Comparison of ENCODE assay signal across 8 cellular contexts in the genomic region with DNA sequence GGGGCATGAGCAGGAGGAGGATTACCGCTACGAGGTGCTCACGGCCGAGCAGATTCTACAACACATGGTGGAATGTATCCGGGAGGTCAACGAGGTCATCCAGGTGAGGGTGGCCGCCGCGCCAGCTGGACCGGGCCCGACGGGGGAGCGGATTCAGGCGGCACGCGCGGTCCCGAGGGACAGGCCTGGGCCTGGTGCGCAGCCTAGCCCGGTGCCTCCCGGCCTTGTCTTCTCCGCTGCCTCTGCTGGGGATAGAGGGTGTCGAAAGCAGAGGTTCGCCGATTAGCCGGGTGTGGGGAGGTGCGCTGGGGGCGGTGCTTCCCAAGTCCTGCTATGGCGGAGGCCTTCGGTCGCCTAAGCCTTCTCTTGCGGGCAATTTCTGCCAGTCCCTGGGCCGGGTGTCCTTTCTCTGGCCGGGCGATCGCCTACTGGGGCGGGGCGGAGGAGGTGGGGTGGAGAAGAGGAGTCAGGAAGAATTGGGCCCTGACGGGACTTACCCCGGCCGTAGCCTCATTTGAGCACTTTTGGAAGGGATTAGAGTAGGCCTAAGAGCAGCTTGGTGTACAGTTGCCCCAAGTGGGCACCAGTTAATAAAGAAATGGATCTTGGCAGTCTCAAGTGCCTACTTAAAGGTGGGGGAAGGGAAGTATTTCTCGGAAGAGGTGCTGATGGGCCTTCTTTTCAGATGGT. TPM values are rescaled to one million over a fixed set of nuclear protein-coding genes. Genes with fewer than 3 reads are reported as not detected.
DNase-seq lines count a peak whose midpoint lies in the region; ATAC-seq and TF ChIP-seq lines count a peak whose summit lies in the region.

No MANE protein-coding gene starts in this region.

- intact Hi-C loops in activated CD8-positive, alpha-beta T cell treated with anti-CD3 and anti-CD28 coated beads for 36 hours (cut with micrococcal nuclease) = no loop called here

- POLR2A ChIA-PET in activated CD8-positive, alpha-beta T cell treated with anti-CD3 and anti-CD28 coated beads for 36 hours (lab: Charles Lee) = interaction anchor here (0.5 to 3.6 kb wide), 11 partner anchors 11 to 390 kb away, joined by 3 to 20 read pairs (median 4); a partner anchor contains a TSS

- DNase-seq in AG09319 (ENCODE audit: extremely low read depth, low read depth) (peak; percentile 49), NCI-H774 (lab: John Stamatoyannopoulos, UW) (peak; percentile 13), medulla oblongata (ENCODE audit: extremely low spot score) (peak; percentile 69)
- DNase-seq in activated CD8-positive, alpha-beta T cell treated with anti-CD3 and anti-CD28 coated beads for 36 hours = peak; percentile 88
- DNase-seq in effector CD4-positive, alpha-beta T cell = peak; percentile 74
- DNase-seq in stimulated activated CD8-positive, alpha-beta memory T cell treated with anti-CD3 and anti-CD28 coated beads, Interleukin-12 subunit alpha, Interleukin-12 subunit beta, amount 100 ng/mL, for 1 hour (ENCODE audit: low read depth) = peak; percentile 62

- peak; percentile 69 for TF ChIP-seq POLR2A in GM19099 (IDR thresholded peaks at IDR 0.05; ENCODE audit: extremely low read depth, insufficient read length, low read depth)

- no peaks in the 10 kb centered on the region for H3K27me3 Mint-ChIP-seq in activated CD8-positive, alpha-beta T cell treated with anti-CD3 and anti-CD28 coated beads for 36 hours

- TF ChIP-seq CTCF in AG09319 (IDR thresholded peaks at IDR 0.05; ENCODE audit: low read depth, low read length) = no peak
- no peak for TF ChIP-seq CTCF in activated CD8-positive, alpha-beta T cell treated with anti-CD3 and anti-CD28 coated beads for 36 hours (IDR thresholded peaks at IDR 0.05)

- H3K27ac Mint-ChIP-seq in activated CD8-positive, alpha-beta T cell treated with anti-CD3 and anti-CD28 coated beads for 36 hours = peak overlapping the region; percentile 87

- peak overlapping the region; percentile 97 for H3K4me3 Mint-ChIP-seq in activated CD8-positive, alpha-beta T cell treated with anti-CD3 and anti-CD28 coated beads for 36 hours

- H3K4me1 Mint-ChIP-seq in activated CD8-positive, alpha-beta T cell treated with anti-CD3 and anti-CD28 coated beads for 36 hours (ENCODE audit: low read depth) = peaks cover 34% of the 10 kb centered on the region

- H3K9me3 Mint-ChIP-seq in activated CD8-positive, alpha-beta T cell treated with anti-CD3 and anti-CD28 coated beads for 36 hours = no peaks in the 10 kb centered on the region

- ATAC-seq in HG03354 (IDR thresholded peaks at IDR 0.05; ENCODE audit: poor library complexity, severe bottlenecking, unreplicated experiment) = peak; percentile 52
- peak; percentile 68 for ATAC-seq in activated CD8-positive, alpha-beta T cell treated with anti-CD3 and anti-CD28 coated beads for 36 hours

- H3K36me3 Mint-ChIP-seq in activated CD8-positive, alpha-beta T cell treated with anti-CD3 and anti-CD28 coated beads for 36 hours (ENCODE audit: low read depth) = peaks cover 41% of the 10 kb centered on the region

- CTCF ChIA-PET in activated CD8-positive, alpha-beta T cell treated with anti-CD3 and anti-CD28 coated beads for 36 hours (lab: Charles Lee) = interaction anchor here (0.7 to 1.2 kb wide), 4 partner anchors 8 to 17 kb away, joined by 3 to 5 read pairs (median 4); no protein-coding TSS in a partner anchor

RNA-seq across cellular contexts. Expression of a gene that starts 0.9 kb away (rescaled TPM):
- 100 to 1,000 TPM; 170 to 175 TPM for total RNA-seq in activated CD8-positive, alpha-beta T cell treated with anti-CD3 and anti-CD28 coated beads for 36 hours

Comparison
In these comparisons a context has a peak if more than half of its experiments do, and no peak if none do; other contexts are left out.
1. Peak in every context shown above with its lines: DNase-seq and ATAC-seq.
2. DNase-seq: peak in every context shown above with its lines; median percentile 88 in activated CD8-positive, alpha-beta T cell treated with anti-CD3 and anti-CD28 coated beads for 36 hours; 74 in effector CD4-positive, alpha-beta T cell; 69 in medulla oblongata; 62 in stimulated activated CD8-positive, alpha-beta memory T cell treated with anti-CD3 and anti-CD28 coated beads, Interleukin-12 subunit alpha, Interleukin-12 subunit beta, amount 100 ng/mL, for 1 hour; 49 in AG09319; 13 in NCI-H774.